In the genomic region with DNA sequence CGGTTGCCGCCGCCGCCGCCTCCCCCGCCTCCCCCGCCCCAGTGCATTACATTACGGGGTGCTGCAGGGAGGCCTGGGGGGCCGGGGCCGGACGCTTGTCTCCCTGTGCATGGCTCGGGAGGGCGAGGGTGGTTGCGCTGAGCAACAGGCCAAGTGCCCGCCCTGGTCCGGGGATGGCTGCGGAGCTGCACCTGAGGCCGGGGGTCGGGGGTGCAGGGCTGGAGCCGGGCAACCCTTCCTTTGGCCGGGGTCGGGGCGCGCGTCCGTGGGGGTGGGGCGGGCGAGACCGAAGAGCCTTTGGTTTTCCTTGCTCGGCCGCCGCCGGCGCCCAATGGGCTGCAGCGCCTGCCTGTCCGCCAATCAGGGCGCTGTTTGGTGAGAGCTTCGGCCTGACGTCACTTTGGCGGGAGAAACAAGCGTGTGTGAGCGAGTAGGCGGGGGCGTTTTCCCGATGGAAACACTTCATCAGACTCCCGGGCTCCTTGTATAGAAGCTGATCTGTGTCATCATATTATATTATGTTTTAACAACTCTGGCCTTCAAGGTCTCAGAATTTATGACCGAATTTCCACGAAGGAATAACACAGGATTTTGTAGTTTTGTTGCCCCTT, we compare ENCODE assay signal across 8 cellular contexts. TPM values are rescaled to one million over a fixed set of nuclear protein-coding genes. Genes with fewer than 3 reads are reported as not detected.
DNase-seq lines count a peak whose midpoint lies in the region; ATAC-seq, FAIRE-seq and TF ChIP-seq lines count a peak whose summit lies in the region.

No MANE protein-coding gene starts in this region.

- peak overlapping the region; percentile 51 for H2AFZ ChIP-seq in keratinocyte (ENCODE audit: control insufficient read depth, low read length)

- peaks cover under 1 to 3% of the 10 kb centered on the region in 2 experiments for H3K36me3 ChIP-seq in keratinocyte (ENCODE audit: control insufficient read depth in 2 of 2, extremely low read depth in 1 of 2, insufficient read depth in 2 of 2, low read length in 2 of 2)

- H3K4me3 ChIP-seq in keratinocyte (ENCODE audit: control insufficient read depth in 2 of 3, extremely low read depth in 1 of 3, insufficient read depth in 2 of 3, low read depth in 1 of 3, low read length in 3 of 3): peak overlapping the region; percentile 69 to 96 (median 74)

- H3K4me2 ChIP-seq in keratinocyte (ENCODE audit: control insufficient read depth, extremely low read depth, insufficient read depth, low read depth, low read length): peak overlapping the region; percentile 67

- no peak overlapping the region for H3K27ac ChIP-seq in keratinocyte (ENCODE audit: control insufficient read depth, insufficient read depth, low read length)

- H3K9me3 ChIP-seq in keratinocyte (ENCODE audit: control insufficient read depth, low read depth, low read length): no peaks in the 10 kb centered on the region

- no peaks in the 10 kb centered on the region for H3K9me1 ChIP-seq in keratinocyte (ENCODE audit: control insufficient read depth, extremely low read depth, insufficient read depth, low read length)

- no peaks in the 10 kb centered on the region for H3K27me3 ChIP-seq in keratinocyte (ENCODE audit: control insufficient read depth, extremely low read depth, insufficient read depth, low read length)

- peak; percentile 43 for FAIRE-seq in keratinocyte (lab: Jason Lieb, UNC)

- peaks cover 19% of the 10 kb centered on the region for H3K4me1 ChIP-seq in keratinocyte (ENCODE audit: control insufficient read depth, extremely low read depth, insufficient read depth, low read length)

- no peak overlapping the region for H3K9ac ChIP-seq in keratinocyte (ENCODE audit: control insufficient read depth, extremely low read depth, insufficient read depth, low read length)

- DNase-seq in ACHN (peak; percentile 96), NCI-H446 (lab: John Stamatoyannopoulos, UW) (peak; percentile 88 to 92), cerebellar nuclear complex (lab: John Stamatoyannopoulos, UW) (peak; percentile 47 to 86), keratinocyte (ENCODE audit: low read depth, low spot score) (peak; percentile 66)
- peak; percentile 73 for DNase-seq in activated CD4-positive, alpha-beta T cell treated with anti-CD3 and anti-CD28 coated beads for 1 hour
- peak; percentile 80 to 91 for DNase-seq in stimulated activated CD4-positive, alpha-beta T cell treated with anti-CD3 and anti-CD28 coated beads, Interleukin-12 subunit alpha, Interleukin-12 subunit beta, amount 100 ng/mL, for 24 hours (ENCODE audit: low read depth in 2 of 2)

- peak; percentile 71 for ATAC-seq in GM19023 (IDR thresholded peaks at IDR 0.05; ENCODE audit: unreplicated experiment)
- ATAC-seq in HG03342 (IDR thresholded peaks at IDR 0.05; ENCODE audit: unreplicated experiment): peak; percentile 64

- H3K79me2 ChIP-seq in keratinocyte (ENCODE audit: control insufficient read depth, insufficient read depth, low read length): peaks cover 3% of the 10 kb centered on the region

- TF ChIP-seq CTCF in keratinocyte (optimal IDR thresholded peaks at IDR 0.05 in 1 of 3, IDR thresholded peaks at IDR 0.05 in 1 of 3, conservative IDR thresholded peaks at IDR 0.05 in 1 of 3; ENCODE audit: extremely low read depth in 1 of 3, insufficient read depth in 2 of 3, low read length in 3 of 3): no peak

- dilution Hi-C loops in keratinocyte (cut with MboI; ENCODE audit: extremely low pct_ligation_motif_present, low sequenced_read_pairs): no loop called here

- in situ Hi-C loops in ACHN (cut with HindIII; ENCODE audit: low pct_ligation_motif_present, low pct_unique_long_range_greater_than_20kb, low sequenced_read_pairs): no loop called here

- no peaks in the 10 kb centered on the region for H4K20me1 ChIP-seq in keratinocyte (ENCODE audit: control insufficient read depth, extremely low read depth, insufficient read depth, low read length)

RNA-seq across cellular contexts. Expression of gene FBXL20, which starts 1.0 kb away (rescaled TPM):
- polyA plus RNA-seq in keratinocyte: 3.5 to 5.8 TPM (median 4.9 TPM) in 3 replicates
- 5.6 TPM for polyA plus RNA-seq in keratinocyte (2011; ENCODE audit: low read depth)
- polyA plus RNA-seq in keratinocyte (2011; cell fraction: cytosol; rRNA removed): 2.7 and 4.1 TPM in 2 replicates
- polyA plus RNA-seq in keratinocyte (2011; cell fraction: nucleus; rRNA removed): 11.7 and 12.3 TPM in 2 replicates
- 2.9 and 9.7 TPM in 2 replicates for polyA plus RNA-seq in keratinocyte (2012; ENCODE audit: low replicate concordance)
- polyA minus RNA-seq in keratinocyte: 9.8 to 13.8 TPM (median 13.7 TPM) in 3 replicates
- polyA minus RNA-seq in keratinocyte (2011; cell fraction: cytosol; rRNA and poly(A)+ RNA removed): 3.5 TPM
- polyA minus RNA-seq in keratinocyte (2011; cell fraction: nucleus; rRNA and poly(A)+ RNA removed): 11.4 and 18.5 TPM in 2 replicates

RNA-seq across cellular contexts. Expression of gene MED1, which starts 48.7 kb away (rescaled TPM):
- 26.7 to 31.1 TPM (median 27.1 TPM) in 3 replicates for polyA plus RNA-seq in keratinocyte
- polyA plus RNA-seq in keratinocyte (2011; ENCODE audit: low read depth): 6.6 TPM
- polyA plus RNA-seq in keratinocyte (2011; cell fraction: cytosol; rRNA removed): 15.3 and 31.0 TPM in 2 replicates
- 35.2 and 38.8 TPM in 2 replicates for polyA plus RNA-seq in keratinocyte (2011; cell fraction: nucleus; rRNA removed)
- polyA plus RNA-seq in keratinocyte (2012; ENCODE audit: low replicate concordance): 14.5 and 21.7 TPM in 2 replicates
- 30.1 to 43.1 TPM (median 33.9 TPM) in 3 replicates for polyA minus RNA-seq in keratinocyte
- 15.5 TPM for polyA minus RNA-seq in keratinocyte (2011; cell fraction: cytosol; rRNA and poly(A)+ RNA removed)
- 27.0 and 50.7 TPM in 2 replicates for polyA minus RNA-seq in keratinocyte (2011; cell fraction: nucleus; rRNA and poly(A)+ RNA removed)

RNA-seq across cellular contexts. Expression of gene CDK12, which starts 58.9 kb away (rescaled TPM):
- polyA plus RNA-seq in keratinocyte: 25.7 to 26.6 TPM (median 26.2 TPM) in 3 replicates
- 18.4 TPM for polyA plus RNA-seq in keratinocyte (2011; ENCODE audit: low read depth)
- polyA plus RNA-seq in keratinocyte (2011; cell fraction: cytosol; rRNA removed): 12.7 and 17.8 TPM in 2 replicates
- 61.9 and 71.1 TPM in 2 replicates for polyA plus RNA-seq in keratinocyte (2011; cell fraction: nucleus; rRNA removed)
- polyA plus RNA-seq in keratinocyte (2012; ENCODE audit: low replicate concordance): 17.9 and 26.9 TPM in 2 replicates
- polyA minus RNA-seq in keratinocyte: 43.2 to 66.1 TPM (median 52.3 TPM) in 3 replicates
- 24.7 TPM for polyA minus RNA-seq in keratinocyte (2011; cell fraction: cytosol; rRNA and poly(A)+ RNA removed)
- polyA minus RNA-seq in keratinocyte (2011; cell fraction: nucleus; rRNA and poly(A)+ RNA removed): 55.0 and 98.7 TPM in 2 replicates
